1 cellular context compared by ENCODE assay signal in genomic region chr21:33541756-33542639, GRCh38.
A peak's percentile ranks its signal among the peaks of the same experiment; 100 is the strongest.
TF ChIP-seq lines count a peak whose summit lies in the region.

GART (minus strand) TSS chr21:33542117; CDS start chr21:33539315, 2,802 bp downstream.

TF ChIP-seq in HEK293, 187 proteins besides CTCF, POLR2A, EP300 and RAD21 (continued from another document and continues in another):
- TF ChIP-seq IKZF3 (tag by site-specific recombination; IDR thresholded peaks at IDR 0.05) (no peak), SETDB1 (IDR thresholded peaks at IDR 0.05; ENCODE audit: insufficient read length, low read length) (no peak), KLF1 (tag by site-specific recombination; IDR thresholded peaks at IDR 0.05) (peak; percentile 90), ZNF701 (tag by site-specific recombination; IDR thresholded peaks at IDR 0.05) (no peak), INSM2 (tag by site-specific recombination; IDR thresholded peaks at IDR 0.05) (no peak; the same call in 1 of the 2 replicates), ZNF133 (tag by site-specific recombination; IDR thresholded peaks at IDR 0.05) (no peak), ZNF580 (tag by site-specific recombination; IDR thresholded peaks at IDR 0.05) (0 out of 2 replicates have a peak, but pooled peaks have one; percentile 33), ZNF138 (tag by site-specific recombination; IDR thresholded peaks at IDR 0.05; ENCODE audit: borderline replicate concordance) (no peak), GLI4 (tag by site-specific recombination; IDR thresholded peaks at IDR 0.05) (0 out of 2 replicates have a peak, but pooled peaks have one; percentile 68), ZNF785 (tag by site-specific recombination; IDR thresholded peaks at IDR 0.05) (no peak), KLF8 (tag by site-specific recombination; IDR thresholded peaks at IDR 0.05) (peak; percentile 91), ZNF658 (tag by site-specific recombination; IDR thresholded peaks at IDR 0.05) (no peak), ZNF10 (tag by site-specific recombination; IDR thresholded peaks at IDR 0.05) (peak; percentile 55; the same call in 1 of the 2 replicates), ZNF24 (tag by site-specific recombination; IDR thresholded peaks at IDR 0.05) (no peak), ZNF132 (tag by site-specific recombination; IDR thresholded peaks at IDR 0.05; ENCODE audit: borderline replicate concordance) (no peak), ZNF514 (tag by site-specific recombination; IDR thresholded peaks at IDR 0.05) (no peak), ZFP3 (tag by site-specific recombination; IDR thresholded peaks at IDR 0.05; ENCODE audit: low read depth) (no peak), ZXDB (tag by site-specific recombination; IDR thresholded peaks at IDR 0.05) (peak; percentile 96), ZNF23 (tag by site-specific recombination; IDR thresholded peaks at IDR 0.05; ENCODE audit: borderline replicate concordance) (no peak), ZNF768 (tag by site-specific recombination; IDR thresholded peaks at IDR 0.05) (no peak), KLF16 (tag by site-specific recombination; IDR thresholded peaks at IDR 0.05) (peak; percentile 70), WT1 (tag by site-specific recombination; IDR thresholded peaks at IDR 0.05) (peak; percentile 37), ZNF274 (IDR thresholded peaks at IDR 0.05; ENCODE audit: low read length) (no peak), ZNF274 (tag by site-specific recombination; IDR thresholded peaks at IDR 0.05; ENCODE audit: borderline replicate concordance) (no peak), GLI2 (tag by site-specific recombination; IDR thresholded peaks at IDR 0.05; ENCODE audit: borderline replicate concordance, low read depth) (no peak), SCRT2 (tag by site-specific recombination; IDR thresholded peaks at IDR 0.05) (no peak), ZNF501 (tag by site-specific recombination; IDR thresholded peaks at IDR 0.05) (no peak), ZBTB10 (tag by site-specific recombination; IDR thresholded peaks at IDR 0.05) (no peak; the same call in 1 of the 2 replicates), ZNF449 (tag by site-specific recombination; IDR thresholded peaks at IDR 0.05) (no peak), ZNF148 (tag by site-specific recombination; IDR thresholded peaks at IDR 0.05; ENCODE audit: borderline replicate concordance) (no peak), OVOL3 (tag by site-specific recombination; IDR thresholded peaks at IDR 0.05) (peak; percentile 52; the same call in 1 of the 2 replicates), HOXD13 (CRISPR knock-in tag; IDR thresholded peaks at IDR 0.05; ENCODE audit: borderline replicate concordance) (no peak), MZF1 (tag by site-specific recombination; IDR thresholded peaks at IDR 0.05; ENCODE audit: borderline replicate concordance) (no peak; the same call in 1 of the 2 replicates), PBX3 (CRISPR knock-in tag; IDR thresholded peaks at IDR 0.05) (no peak), ZNF248 (tag by site-specific recombination; IDR thresholded peaks at IDR 0.05) (no peak), ZNF202 (tag by site-specific recombination; IDR thresholded peaks at IDR 0.05; ENCODE audit: borderline replicate concordance) (no peak), ZNF223 (tag by site-specific recombination; IDR thresholded peaks at IDR 0.05) (no peak), ZNF596 (tag by site-specific recombination; IDR thresholded peaks at IDR 0.05) (no peak), PRDM6 (tag by site-specific recombination; IDR thresholded peaks at IDR 0.05) (no peak), TCF7L2 (IDR thresholded peaks at IDR 0.05; ENCODE audit: borderline replicate concordance, low read depth, low read length) (no peak), OSR2 (tag by site-specific recombination; IDR thresholded peaks at IDR 0.05) (no peak), ZNF843 (tag by site-specific recombination; IDR thresholded peaks at IDR 0.05) (0 out of 2 replicates have a peak, but pooled peaks have one; percentile 10), PRDM10 (tag by site-specific recombination; IDR thresholded peaks at IDR 0.05) (peak; percentile 46), ZBTB7A (tag by site-specific recombination; IDR thresholded peaks at IDR 0.05; ENCODE audit: low read depth) (peak; percentile 65; the same call in 1 of the 2 replicates), ATF2 (tag by site-specific recombination; IDR thresholded peaks at IDR 0.05; ENCODE audit: low read depth) (no peak), ZNF707 (tag by site-specific recombination; IDR thresholded peaks at IDR 0.05) (0 out of 2 replicates have a peak, but pooled peaks have one; percentile 34), ZNF394 (tag by site-specific recombination; IDR thresholded peaks at IDR 0.05; ENCODE audit: borderline replicate concordance) (no peak; the same call in 1 of the 2 replicates)
